1 cellular context compared by ENCODE assay signal in genomic region chr16:8621572-8622314, GRCh38.
A peak's percentile ranks its signal among the peaks of the same experiment; 100 is the strongest.
TF ChIP-seq lines count a peak whose summit lies in the region.

METTL22 (plus strand) TSS chr16:8621698; CDS start chr16:8625666, 3,968 bp downstream.

TF ChIP-seq in neural cell, 6 proteins besides CTCF, POLR2A, EP300 and RAD21 (continued from another document):
- TF ChIP-seq REST (IDR thresholded peaks at IDR 0.05; ENCODE audit: borderline replicate concordance) (peak; percentile 75), SMC3 (conservative IDR thresholded peaks at IDR 0.05; ENCODE audit: poor library complexity) (peak; percentile 41), TAF1 (IDR thresholded peaks at IDR 0.05; ENCODE audit: low read depth) (peak; percentile 69), EZH2 (IDR thresholded peaks at IDR 0.05; ENCODE audit: borderline replicate concordance, insufficient read depth, low read length, poor library complexity, severe bottlenecking) (no peak)
